ENCODE assay signal across 13 cellular contexts in genomic region chr20:43558412-43559146, GRCh38. TPM values are rescaled to one million over a fixed set of nuclear protein-coding genes. Genes with fewer than 3 reads are reported as not detected.
DNase-seq lines count a peak whose midpoint lies in the region; ATAC-seq and TF ChIP-seq lines count a peak whose summit lies in the region.
"Had no signal": no experiment of that assay in that cellular context is flagged by ENCODE, and none has a peak within 500 bp of the region (broad histone marks: within the 10 kb centered on the region; RNA-seq: fewer than 3 reads in every experiment).

Gene SGK2, plus strand, starts transcription at chr20:43559027. Its CDS starts 7,469 bp downstream, at chr20:43566496.

- POLR2A ChIA-PET in Caco-2 (lab: Charles Lee), result interaction anchor here (1.0 to 1.5 kb wide), 4 partner anchors 13 to 101 kb away, joined by 4 to 13 read pairs (median 6); partner anchors contain the start of gene IFT52

- peak within 1 kb of the TSS in 3 of 4 donors; percentile 78 to 94 (median 91) for H3K27ac ChIP-seq in Peyer's patch
- H3K27ac ChIP-seq in aorta (ENCODE audit: low read depth in 1 of 2, low read length in 2 of 2), result no peak within 1 kb of the TSS
- H3K27ac ChIP-seq: C4-2B had no signal

- TSS peak; percentile 94 for BruUV-seq in Caco-2 (replicated peaks; lab: Mats Ljungman, UMichigan)

- ATAC-seq in HG03025 (IDR thresholded peaks at IDR 0.05; ENCODE audit: low FRiP score, unreplicated experiment) (no peak), aorta (ENCODE audit: low FRiP score) (no peak)

- H3K27me3 ChIP-seq in Caco-2 (replicated peaks; ENCODE audit: control insufficient read depth, insufficient read depth, low read length), result no peaks in the 10 kb centered on the region
- H3K27me3 ChIP-seq in Peyer's patch, result no peaks in the 10 kb centered on the region
- H3K27me3 ChIP-seq in aorta (ENCODE audit: control insufficient read depth in 1 of 2, insufficient read depth in 2 of 2, low read length in 1 of 2), result no peaks in the 10 kb centered on the region
- no peaks in the 10 kb centered on the region for H3K27me3 ChIP-seq in BE2C

- H3K27me3 Mint-ChIP-seq in Caco-2 (ENCODE audit: insufficient read depth, unreplicated experiment) (no peaks in the 10 kb centered on the region), nephron progenitor cell (ENCODE audit: low read depth, poor library complexity) (peaks cover 14% of the 10 kb centered on the region)

- intact Hi-C loops in Caco-2 (cut with micrococcal nuclease; ENCODE audit: unreplicated experiment), result loop anchor here (1.0 to 5.0 kb wide), 3 partner anchors 20 to 134 kb away; partner anchors contain the start of gene IFT52
- intact Hi-C loops in aorta (cut with DNase I), result no loop called here

- no peak within 1 kb of the TSS for H3K4me3 ChIP-seq in Caco-2 (ENCODE audit: low read depth, low read length)
- H3K4me3 ChIP-seq in Peyer's patch, result peak within 1 kb of the TSS in 2 of 4 donors; percentile 48 to 49
- H3K4me3 ChIP-seq in aorta (ENCODE audit: low read length in 2 of 2), result no peak within 1 kb of the TSS
- H3K4me3 ChIP-seq in BE2C (ENCODE audit: low read depth, low read length), result no peak within 1 kb of the TSS

- no peaks in the 10 kb centered on the region for H3K36me3 ChIP-seq in Caco-2 (ENCODE audit: control insufficient read depth, insufficient read depth, low read length)
- no peaks in the 10 kb centered on the region for H3K36me3 ChIP-seq in Peyer's patch
- H3K36me3 ChIP-seq in aorta (ENCODE audit: control insufficient read depth in 1 of 2, insufficient read depth in 2 of 2, low read length in 1 of 2), result no peaks in the 10 kb centered on the region
- no peaks in the 10 kb centered on the region for H3K36me3 ChIP-seq in BE2C

- 76 to 77% methylated on average over 12 of the region's 12 CpGs for WGBS in aorta, 2 donors

- H3K36me3 Mint-ChIP-seq in Caco-2 (ENCODE audit: insufficient read depth, unreplicated experiment) (peaks cover 4% of the 10 kb centered on the region), nephron progenitor cell (ENCODE audit: low read depth) (no peaks in the 10 kb centered on the region)
- H3K36me3 Mint-ChIP-seq: IgD-negative memory B cell had no signal

- TF ChIP-seq CTCF in Caco-2 (IDR thresholded peaks at IDR 0.05; ENCODE audit: insufficient read depth in 1 of 2, low read depth in 1 of 2, low read length in 1 of 2, severe bottlenecking in 1 of 2, unreplicated experiment in 1 of 2) (no peak), Peyer's patch (IDR thresholded peaks at IDR 0.05) (no peak), nephron progenitor cell (IDR thresholded peaks at IDR 0.05) (no peak), BE2C (IDR thresholded peaks at IDR 0.05; ENCODE audit: low read depth, low read length) (no peak)

- H3K9me3 ChIP-seq in Caco-2, result no peaks in the 10 kb centered on the region
- H3K9me3 ChIP-seq in Peyer's patch, result no peaks in the 10 kb centered on the region
- no peaks in the 10 kb centered on the region for H3K9me3 ChIP-seq in aorta (ENCODE audit: control insufficient read depth, low read length)
- H3K9me3 ChIP-seq in BE2C, result no peaks in the 10 kb centered on the region

- H3K9me3 Mint-ChIP-seq in Caco-2 (ENCODE audit: unreplicated experiment) (no peaks in the 10 kb centered on the region), nephron progenitor cell (no peaks in the 10 kb centered on the region)
- H3K9me3 Mint-ChIP-seq: IgD-negative memory B cell had no signal

- H3K27ac Mint-ChIP-seq in Caco-2 (ENCODE audit: unreplicated experiment), result peak within 1 kb of the TSS; percentile 23
- peak within 1 kb of the TSS; percentile 92 for H3K27ac Mint-ChIP-seq in nephron progenitor cell

- H3K4me3 Mint-ChIP-seq in Caco-2 (ENCODE audit: unreplicated experiment) (peak within 1 kb of the TSS; percentile 15), nephron progenitor cell (peak within 1 kb of the TSS; percentile 12)
- H3K4me3 Mint-ChIP-seq: IgD-negative memory B cell had no signal

- peaks cover 30% of the 10 kb centered on the region for H3K4me1 ChIP-seq in Caco-2
- H3K4me1 ChIP-seq in Peyer's patch, result peaks cover 0 to 14% (median 0%) of the 10 kb centered on the region in 4 donors
- no peaks in the 10 kb centered on the region for H3K4me1 ChIP-seq in aorta (ENCODE audit: control insufficient read depth in 1 of 2, insufficient read depth in 2 of 2, low read length in 2 of 2)
- peaks cover 7% of the 10 kb centered on the region for H3K4me1 ChIP-seq in BE2C

- DNase-seq in Caco-2 (peak; percentile 90 to 94), Peyer's patch (peak in 2 of 3 donors; percentile 81 to 83), fibroblast of peridontal ligament (ENCODE audit: extremely low read depth) (peak; percentile 44), nephron progenitor cell (peak; percentile 11), iPS-NIHi11 (ENCODE audit: low spot score) (no peak), aorta (no peak), BE2C (no peak)
- DNase-seq: activated gamma-delta T cell treated with Interleukin-2 at 50 U/mL for 16 hours, erythroblast, NCI-H524 had no signal

- TF ChIP-seq POLR2A in Peyer's patch (IDR thresholded peaks at IDR 0.05), result peak; percentile 57 to 62

- H3K4me1 Mint-ChIP-seq in Caco-2 (ENCODE audit: low read depth, unreplicated experiment) (peaks cover 17% of the 10 kb centered on the region), nephron progenitor cell (peaks cover 30% of the 10 kb centered on the region)

- CTCF ChIA-PET in Caco-2 (lab: Charles Lee), result interaction anchor here (0.5 to 1.5 kb wide), 10 partner anchors 9 to 133 kb away, joined by 3 to 32 read pairs (median 5); partner anchors contain the start of gene IFT52

RNA-seq across cellular contexts. Expression of gene SGK2, which starts in this region (rescaled TPM):
- total RNA-seq in Caco-2 (2022) (5.2 and 6.6 TPM in 2 replicates), Peyer's patch (100 to 1,000 TPM in 2 of 4 donors, 10 to 100 TPM in 2; 64.4 to 160 (median 115) TPM), aorta (1 to 10 TPM; 2.7 to 3.4 TPM)
- polyA plus RNA-seq in aorta, result 1 to 10 TPM; 2.7 to 5.0 TPM
- polyA plus RNA-seq in BE2C (2012; ENCODE audit: insufficient read depth, insufficient read length, low read depth), result 0.54 TPM
- polyA plus RNA-seq: IgD-negative memory B cell had no signal

Comparison
In these comparisons a context has a peak if more than half of its experiments do, and no peak if none do; other contexts are left out.
1. DNase-seq: peak in Caco-2 (2 of 2), Peyer's patch (2 of 3), fibroblast of peridontal ligament (single experiment) and nephron progenitor cell (single experiment); none in iPS-NIHi11 (single experiment), aorta (0 of 2) and BE2C (single experiment).
2. H3K27ac ChIP-seq: peak in Peyer's patch (3 of 4); none in aorta (0 of 2).